23 cellular contexts compared by ENCODE assay signal in the genomic region with DNA sequence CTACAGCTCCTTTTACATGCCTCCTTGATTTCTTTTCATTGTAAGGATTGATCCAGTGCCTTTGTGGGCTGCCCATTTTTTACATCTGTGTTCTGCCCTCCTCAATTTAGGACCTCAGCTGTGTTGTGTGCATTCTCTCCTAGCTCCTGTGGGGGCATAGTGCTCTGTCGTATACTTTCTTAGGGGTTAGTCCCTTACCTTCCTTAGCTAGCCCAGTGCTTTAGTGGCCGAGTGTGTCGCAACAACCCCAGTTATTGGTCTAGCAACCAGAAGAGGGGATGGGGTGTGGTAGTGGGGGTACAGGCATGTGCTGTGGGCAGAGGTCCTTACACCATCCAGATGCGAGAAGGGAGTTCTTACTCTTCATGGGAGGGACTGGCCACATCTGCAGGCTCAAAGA. TPM values are rescaled to one million over a fixed set of nuclear protein-coding genes. Genes with fewer than 3 reads are reported as not detected.
A peak's percentile ranks its signal among the peaks of the same experiment; 100 is the strongest.
DNase-seq lines count a peak whose midpoint lies in the region; ATAC-seq, FAIRE-seq and TF ChIP-seq lines count a peak whose summit lies in the region.
"Had no signal": no experiment of that assay in that cellular context is flagged by ENCODE, and none has a peak within 500 bp of the region (broad histone marks: within the 10 kb centered on the region; RNA-seq: fewer than 3 reads in every experiment).

No MANE protein-coding gene starts in this region.

- H3K9ac ChIP-seq in K562 (ENCODE audit: insufficient read depth in 1 of 2, low read depth in 2 of 2, low read length in 2 of 2) (no peak overlapping the region), neural progenitor cell (no peak overlapping the region)
- H3K9ac ChIP-seq: SK-N-SH had no signal

- no peak for TF ChIP-seq EP300 in K562 (IDR thresholded peaks at IDR 0.05; ENCODE audit: low read length)

- CTCF ChIA-PET in K562 (lab: Yijun Ruan, JAX; ENCODE audit: low intra/inter-chr PET ratio): no interaction called here

- H3K4me3 ChIP-seq in H7 (ENCODE audit: insufficient read depth, low read depth, low read length) (no peak overlapping the region), K562 (no peak overlapping the region), neural progenitor cell (no peak overlapping the region)
- H3K4me3 ChIP-seq: thyroid gland had no signal

- no peaks in the 10 kb centered on the region; the same call in 1 of the 2 replicates for H4K20me1 ChIP-seq in K562 (replicated peaks; ENCODE audit: control insufficient read depth, insufficient read depth, low read length)
- H4K20me1 ChIP-seq in neural progenitor cell (ENCODE audit: low read depth): peaks cover 12% of the 10 kb centered on the region

- intact Hi-C loops in K562 (cut with micrococcal nuclease): no loop called here

- no peak overlapping the region for H3K4me2 ChIP-seq in K562 (ENCODE audit: insufficient read depth, low read length)
- H3K4me2 ChIP-seq in neural progenitor cell: no peak overlapping the region
- H3K4me2 ChIP-seq: SK-N-SH had no signal

- peak overlapping the region; percentile 21 for H3K27ac Mint-ChIP-seq in neural progenitor cell
- H3K27ac Mint-ChIP-seq: activated naive CD8-positive, alpha-beta T cell treated with anti-CD3 and anti-CD28 coated beads, Interleukin-2, amount 10 ng/mL, durations not matched to agents 7 days and 5 days; nephron; stimulated activated memory B cell treated with anti-CD40 and anti-IgM and Interleukin-4, amounts not matched to agents 10 μg/mL and 1 μg/mL and 100 μg/mL, for 72 hours had no signal

- no peaks in the 10 kb centered on the region for H3K27me3 ChIP-seq in H7 (ENCODE audit: control insufficient read depth, insufficient read depth, low read length)
- no peaks in the 10 kb centered on the region for H3K27me3 ChIP-seq in K562 (ENCODE audit: control insufficient read depth in 2 of 2, insufficient read depth in 2 of 2, low read length in 2 of 2)
- H3K27me3 ChIP-seq in neural progenitor cell: no peaks in the 10 kb centered on the region
- H3K27me3 ChIP-seq: brain microvascular endothelial cell, thyroid gland had no signal

- 95% methylated on average over 4 of the region's 4 CpGs for WGBS in K562 (ENCODE audit: insufficient coverage, low coverage, missing lambda C conversion rate)

- FAIRE-seq in K562 (lab: Jason Lieb, UNC): no peak
- FAIRE-seq: endothelial cell of umbilical vein had no signal

- H3K79me2 ChIP-seq in K562 (ENCODE audit: control insufficient read depth, insufficient read depth, low read length): peaks cover 14% of the 10 kb centered on the region; the same call in 2 of the 3 replicates
- H3K79me2 ChIP-seq in neural progenitor cell (ENCODE audit: low read depth): peaks cover 4% of the 10 kb centered on the region

- TF ChIP-seq CTCF in K562 (IDR thresholded peaks at IDR 0.05 in 2 of 3, conservative IDR thresholded peaks at IDR 0.05 in 1 of 3; ENCODE audit: insufficient read depth in 2 of 3, low read depth in 1 of 3, low read length in 3 of 3) (no peak), neural progenitor cell (IDR thresholded peaks at IDR 0.05) (no peak)

- no peaks in the 10 kb centered on the region for H3K9me3 Mint-ChIP-seq in neural progenitor cell
- H3K9me3 Mint-ChIP-seq: activated naive CD8-positive, alpha-beta T cell treated with anti-CD3 and anti-CD28 coated beads, Interleukin-2, amount 10 ng/mL, durations not matched to agents 7 days and 5 days; activated T-cell treated with anti-CD3 and anti-CD28 coated beads, Interleukin-2, amount 50 U/mL, for 4 hours; nephron; stimulated activated memory B cell treated with anti-CD40 and anti-IgM and Interleukin-4, amounts not matched to agents 10 μg/mL and 1 μg/mL and 100 μg/mL, for 72 hours had no signal

- no peaks in the 10 kb centered on the region for H3K27me3 Mint-ChIP-seq in neural progenitor cell (ENCODE audit: insufficient read depth, low read depth)
- H3K27me3 Mint-ChIP-seq: activated naive CD8-positive, alpha-beta T cell treated with anti-CD3 and anti-CD28 coated beads, Interleukin-2, amount 10 ng/mL, durations not matched to agents 7 days and 5 days; stimulated activated memory B cell treated with anti-CD40 and anti-IgM and Interleukin-4, amounts not matched to agents 10 μg/mL and 1 μg/mL and 100 μg/mL, for 72 hours had no signal

- H2AFZ ChIP-seq in K562 (ENCODE audit: low read depth, low read length): no peak overlapping the region
- H2AFZ ChIP-seq in neural progenitor cell (replicated peaks): no peak overlapping the region

- H3K36me3 ChIP-seq in H7 (replicated peaks; ENCODE audit: control insufficient read depth, insufficient read depth, low read length) (peaks cover 31% of the 10 kb centered on the region), K562 (ENCODE audit: control insufficient read depth, insufficient read depth, low read length) (peaks cover 98% of the 10 kb centered on the region), neural progenitor cell (peaks cover 14% of the 10 kb centered on the region)

- POLR2A ChIA-PET in K562 (lab: Yijun Ruan, JAX): interaction anchor here (0.6 to 1.4 kb wide), 4 partner anchors 12 to 737 kb away, joined by 3 to 6 read pairs (median 4); partner anchors contain the start of genes FASTKD3 and MTRR

- TF ChIP-seq POLR2A in K562 (conservative IDR thresholded peaks at IDR 0.05): no peak

- in situ Hi-C loops in K562 (cut with MboI): no loop called here

- TF ChIP-seq RAD21 in K562 (CRISPR knock-in tag; conservative IDR thresholded peaks at IDR 0.05 in 1 of 2, IDR thresholded peaks at IDR 0.05 in 1 of 2): no peak

- H3K9me1 ChIP-seq in K562 (ENCODE audit: control insufficient read depth, insufficient read depth, low read length): no peaks in the 10 kb centered on the region

- no peaks in the 10 kb centered on the region for H3K4me1 Mint-ChIP-seq in neural progenitor cell
- H3K4me1 Mint-ChIP-seq: nephron had no signal

- H3K27ac ChIP-seq in K562 (ENCODE audit: extremely low read depth, low read depth, low read length) (no peak overlapping the region), neural progenitor cell (no peak overlapping the region)
- H3K27ac ChIP-seq: brain microvascular endothelial cell, thyroid gland had no signal

- H3K4me1 ChIP-seq in K562 (replicated peaks in 1 of 2; ENCODE audit: control insufficient read depth in 2 of 2, insufficient read depth in 2 of 2, low read length in 2 of 2): no peaks in the 10 kb centered on the region
- no peaks in the 10 kb centered on the region for H3K4me1 ChIP-seq in neural progenitor cell

- H3K9me3 ChIP-seq in K562 (replicated peaks; ENCODE audit: control insufficient read depth, insufficient read depth, low read depth, low read length) (no peaks in the 10 kb centered on the region), neural progenitor cell (ENCODE audit: low read depth) (no peaks in the 10 kb centered on the region)
- H3K9me3 ChIP-seq: SK-N-SH, thyroid gland had no signal

- ATAC-seq in K562: peak; percentile 67
- no peak for ATAC-seq in HG02571 (IDR thresholded peaks at IDR 0.05; ENCODE audit: unreplicated experiment)
- ATAC-seq in GM19035 (IDR thresholded peaks at IDR 0.05; ENCODE audit: unreplicated experiment): no peak
- ATAC-seq: activated T-cell treated with anti-CD3 and anti-CD28 coated beads, Interleukin-2, amount 50 U/mL, for 4 hours; left lobe of liver; stimulated activated memory B cell treated with anti-CD40 and anti-IgM and Interleukin-4, amounts not matched to agents 10 μg/mL and 1 μg/mL and 100 μg/mL, for 72 hours had no signal

- no TSS peak for BruUV-seq in K562 (replicated peaks; lab: Mats Ljungman, UMichigan)

- DNase-seq in H7 (peak; percentile 14), NOMO-1 (lab: John Stamatoyannopoulos, UW; ENCODE audit: unreplicated experiment in 2 of 2) (peak; percentile 37 to 47), K562 (ENCODE audit: extremely low read depth in 1 of 4, low spot score in 3 of 4) (peak in 1 of 4 experiments; percentile 29), neural progenitor cell (ENCODE audit: low spot score) (no peak), NCI-H1417 treated with DMSO at 0.1 percent for 48 hours (lab: John Stamatoyannopoulos, UW) (no peak)
- DNase-seq: activated CD4-positive, CD25-positive, alpha-beta regulatory T cell treated with anti-CD3 and anti-CD28 coated beads, Interleukin-2, amount 50 U/mL, for 72 hours; activated CD8-positive, alpha-beta memory T cell treated with anti-CD3 and anti-CD28 coated beads for 24 hours; activated naive CD8-positive, alpha-beta T cell treated with anti-CD3 and anti-CD28 coated beads, Interleukin-2, amount 10 ng/mL, durations not matched to agents 7 days and 5 days; activated T-cell treated with anti-CD3 and anti-CD28 coated beads, Interleukin-2, amount 50 U/mL, for 4 hours; brain microvascular endothelial cell; cortex of kidney; DMS79 treated with DMSO at 0.1 percent for 48 hours; NCI-H187; NCI-H2227 treated with DMSO at 0.1 percent for 48 hours; SK-N-SH; stimulated activated CD4-positive, alpha-beta T cell treated with anti-CD3 and anti-CD28 coated beads, Interleukin-1b, Interleukin-23, amount 100 ng/mL, for 48 hours; thyroid gland had no signal

- no peaks in the 10 kb centered on the region for H3F3A ChIP-seq in neural progenitor cell (ENCODE audit: low read depth)

- peaks cover 30% of the 10 kb centered on the region for H3K36me3 Mint-ChIP-seq in neural progenitor cell

- H3K4me3 Mint-ChIP-seq in neural progenitor cell: no peak overlapping the region
- H3K4me3 Mint-ChIP-seq: activated naive CD8-positive, alpha-beta T cell treated with anti-CD3 and anti-CD28 coated beads, Interleukin-2, amount 10 ng/mL, durations not matched to agents 7 days and 5 days; activated T-cell treated with anti-CD3 and anti-CD28 coated beads, Interleukin-2, amount 50 U/mL, for 4 hours; nephron; stimulated activated memory B cell treated with anti-CD40 and anti-IgM and Interleukin-4, amounts not matched to agents 10 μg/mL and 1 μg/mL and 100 μg/mL, for 72 hours had no signal

RNA-seq across cellular contexts. Expression of gene MTRR, which starts 12.1 kb away (rescaled TPM):
- total RNA-seq in H7 (2014; rRNA removed; shearing (Covaris generic)): 30.3 and 31.2 TPM in 2 replicates
- 141 and 235 TPM in 2 replicates for total RNA-seq in K562 (2011; cell fraction: chromatin; rRNA removed; ENCODE audit: low replicate concordance)
- total RNA-seq in K562 (2011; cell fraction: nucleolus; rRNA removed): 69.2 and 85.0 TPM in 2 replicates
- 104 and 110 TPM in 2 replicates for total RNA-seq in K562 (2011; cell fraction: nucleoplasm; rRNA removed)
- total RNA-seq in K562 (2014; rRNA removed) (38.4 and 39.3 TPM in 2 replicates), K562 (2014; rRNA removed; fragmentation: Illumina TruSeq; extraction: Trizol) (59.0 and 65.1 TPM in 2 replicates), K562 (2015; rRNA removed; fragmentation: Illumina TruSeq; extraction: Trizol) (65.0 and 68.0 TPM in 2 replicates), K562 (2021) (69.6 and 73.5 TPM in 2 replicates), neural progenitor cell (ENCODE audit: low replicate concordance) (53.5 and 54.5 TPM in 2 replicates)
- polyA plus RNA-seq in K562 (2011; rRNA removed) (70.9 and 75.8 TPM in 2 replicates), K562 (2014; fragmentation: Illumina TruSeq; extraction: Trizol) (65.0 and 84.6 TPM in 2 replicates), K562 (2014; fragmentation: Nextera tagmentation; extraction: Ambion mirVana) (10 to 100 TPM; 40.4 to 59.4 TPM), K562 (2014; rRNA removed) (66.2 and 76.1 TPM in 2 replicates)
- 48.4 and 56.6 TPM in 2 replicates for polyA plus RNA-seq in K562 (2011; cell fraction: cytosol; rRNA removed)
- 220 and 222 TPM in 2 replicates for polyA plus RNA-seq in K562 (2011; cell fraction: nucleus; rRNA removed)
- polyA plus RNA-seq in K562 (2012): 25.4 and 48.8 TPM in 2 replicates
- 153 and 189 TPM in 2 replicates for polyA minus RNA-seq in K562 (2011; rRNA and poly(A)+ RNA removed)
- 30.7 and 53.2 TPM in 2 replicates for polyA minus RNA-seq in K562 (2011; cell fraction: cytosol; rRNA and poly(A)+ RNA removed)
- 180 and 255 TPM in 2 replicates for polyA minus RNA-seq in K562 (2011; cell fraction: nucleus; rRNA and poly(A)+ RNA removed)

RNA-seq across cellular contexts. Expression of gene FASTKD3, which starts 12.3 kb away (rescaled TPM):
- total RNA-seq in H7 (2014; rRNA removed; shearing (Covaris generic)): 15.4 and 16.4 TPM in 2 replicates
- total RNA-seq in K562 (2011; cell fraction: chromatin; rRNA removed; ENCODE audit: low replicate concordance): 19.7 and 48.9 TPM in 2 replicates
- total RNA-seq in K562 (2011; cell fraction: nucleolus; rRNA removed): 10.4 and 11.2 TPM in 2 replicates
- total RNA-seq in K562 (2011; cell fraction: nucleoplasm; rRNA removed): 16.4 and 16.6 TPM in 2 replicates
- 13.7 and 17.1 TPM in 2 replicates for total RNA-seq in K562 (2014; rRNA removed)
- total RNA-seq in K562 (2014; rRNA removed; fragmentation: Illumina TruSeq; extraction: Trizol): 50.0 and 57.7 TPM in 2 replicates
- 44.0 and 47.5 TPM in 2 replicates for total RNA-seq in K562 (2015; rRNA removed; fragmentation: Illumina TruSeq; extraction: Trizol)
- 20.2 and 22.1 TPM in 2 replicates for total RNA-seq in K562 (2021)
- 24.5 and 33.7 TPM in 2 replicates for polyA plus RNA-seq in K562 (2011; rRNA removed)
- polyA plus RNA-seq in K562 (2011; cell fraction: cytosol; rRNA removed): 7.0 and 11.5 TPM in 2 replicates
- polyA plus RNA-seq in K562 (2011; cell fraction: nucleus; rRNA removed): 19.1 and 22.9 TPM in 2 replicates
- polyA plus RNA-seq in K562 (2012): 12.9 and 22.5 TPM in 2 replicates
- 47.9 and 48.0 TPM in 2 replicates for polyA plus RNA-seq in K562 (2014; fragmentation: Illumina TruSeq; extraction: Trizol)
- polyA plus RNA-seq in K562 (2014; fragmentation: Nextera tagmentation; extraction: Ambion mirVana): 100 to 1,000 TPM; 127 to 149 TPM
- polyA plus RNA-seq in K562 (2014; rRNA removed): 34.4 and 37.1 TPM in 2 replicates
- 25.0 and 25.4 TPM in 2 replicates for polyA minus RNA-seq in K562 (2011; rRNA and poly(A)+ RNA removed)
- 5.3 and 5.9 TPM in 2 replicates for polyA minus RNA-seq in K562 (2011; cell fraction: cytosol; rRNA and poly(A)+ RNA removed)
- polyA minus RNA-seq in K562 (2011; cell fraction: nucleus; rRNA and poly(A)+ RNA removed): 15.2 and 24.5 TPM in 2 replicates
- 25.2 and 32.2 TPM in 2 replicates for total RNA-seq in neural progenitor cell (ENCODE audit: low replicate concordance)

RNA-seq across cellular contexts. Expression of gene CFAP90, which starts 30.2 kb away (rescaled TPM):
- total RNA-seq in H7 (2014; rRNA removed; shearing (Covaris generic)): 0.33 TPM in 1 of 2 replicates, not detected in the other
- not detected in 2 replicates for total RNA-seq in K562 (2011; cell fraction: chromatin; rRNA removed; ENCODE audit: low replicate concordance)
- not detected in 2 replicates for total RNA-seq in K562 (2011; cell fraction: nucleolus; rRNA removed)
- total RNA-seq in K562 (2011; cell fraction: nucleoplasm; rRNA removed): not detected in 2 replicates
- total RNA-seq in K562 (2014; rRNA removed): not detected in 2 replicates
- not detected in 2 replicates for total RNA-seq in K562 (2014; rRNA removed; fragmentation: Illumina TruSeq; extraction: Trizol)
- not detected in 2 replicates for total RNA-seq in K562 (2015; rRNA removed; fragmentation: Illumina TruSeq; extraction: Trizol)
- total RNA-seq in K562 (2021): not detected in 2 replicates
- not detected in 2 replicates for polyA plus RNA-seq in K562 (2011; rRNA removed)
- not detected in 2 replicates for polyA plus RNA-seq in K562 (2011; cell fraction: cytosol; rRNA removed)
- polyA plus RNA-seq in K562 (2011; cell fraction: nucleus; rRNA removed): not detected in 2 replicates
- polyA plus RNA-seq in K562 (2012): not detected in 2 replicates
- polyA plus RNA-seq in K562 (2014; fragmentation: Illumina TruSeq; extraction: Trizol): not detected in 2 replicates
- polyA plus RNA-seq in K562 (2014; fragmentation: Nextera tagmentation; extraction: Ambion mirVana): not detected
- not detected in 2 replicates for polyA plus RNA-seq in K562 (2014; rRNA removed)
- polyA minus RNA-seq in K562 (2011; rRNA and poly(A)+ RNA removed): not detected in 2 replicates
- polyA minus RNA-seq in K562 (2011; cell fraction: cytosol; rRNA and poly(A)+ RNA removed): not detected in 2 replicates
- not detected in 2 replicates for polyA minus RNA-seq in K562 (2011; cell fraction: nucleus; rRNA and poly(A)+ RNA removed)
- total RNA-seq in neural progenitor cell (ENCODE audit: low replicate concordance): 0.22 TPM in 1 of 2 replicates, not detected in the other
- total RNA-seq: activated naive CD8-positive, alpha-beta T cell treated with anti-CD3 and anti-CD28 coated beads, Interleukin-2, amount 10 ng/mL, durations not matched to agents 7 days and 5 days; activated T-cell treated with anti-CD3 and anti-CD28 coated beads, Interleukin-2, amount 50 U/mL, for 4 hours; endothelial cell of umbilical vein had no signal

Comparison
In these comparisons a context has a peak if more than half of its experiments do, and no peak if none do; other contexts are left out.
1. DNase-seq: peak in H7 (single experiment) and NOMO-1 (2 of 2); none in neural progenitor cell (single experiment) and NCI-H1417 treated with DMSO at 0.1 percent for 48 hours (single experiment).